17 cellular contexts compared by ENCODE assay signal in genomic region chr2:222088561-222088960, GRCh38.
DNase-seq lines count a peak whose midpoint lies in the region; ATAC-seq and TF ChIP-seq lines count a peak whose summit lies in the region.
"Had no signal": no experiment of that assay in that cellular context is flagged by ENCODE, and none has a peak within 500 bp of the region (broad histone marks: within the 10 kb centered on the region; RNA-seq: fewer than 3 reads in every experiment).

No MANE protein-coding gene starts in this region.

- H3K27me3 ChIP-seq in SK-N-SH (ENCODE audit: insufficient read depth) (no peaks in the 10 kb centered on the region; the same call in 1 of the 2 replicates), H9 (ENCODE audit: insufficient read depth, low read length) (no peaks in the 10 kb centered on the region)

- H2BK12ac ChIP-seq in H9 (ENCODE audit: insufficient read length, low read depth, low read length), result no peak overlapping the region

- no peaks in the 10 kb centered on the region for H3K79me1 ChIP-seq in H9 (ENCODE audit: insufficient read depth, low read depth, low read length, poor library complexity, severe bottlenecking)

- no peak overlapping the region for H2AK5ac ChIP-seq in H9 (ENCODE audit: insufficient read length, low read length)

- no peak overlapping the region for H4K91ac ChIP-seq in H9 (ENCODE audit: insufficient read length, low read depth, low read length)

- H3K4me3 ChIP-seq in SK-N-SH (ENCODE audit: low read depth in 2 of 2, low read length in 1 of 2), result no peak overlapping the region

- WGBS in SK-N-SH (ENCODE audit: low lambda C conversion rate), result 20% methylated on average over 2 of the region's 2 CpGs
- WGBS in H9 (ENCODE audit: extremely low coverage, insufficient read length, low lambda C conversion rate), result no CpG with 5 or more reads among the region's 2 CpGs

- no peaks in the 10 kb centered on the region; a peak in 1 of 5 replicates for H3K9me3 Mint-ChIP-seq in H9
- peaks cover 5% of the 10 kb centered on the region in 2 donors for H3K9me3 Mint-ChIP-seq in effector memory CD8-positive, alpha-beta T cell

- no peaks in the 10 kb centered on the region for H3K23me2 ChIP-seq in H9 (ENCODE audit: insufficient read length, low read depth, low read length, poor library complexity, severe bottlenecking)

- CTCF ChIA-PET in SK-N-SH (lab: Yijun Ruan, JAX), result no interaction called here

- H3K36me3 Mint-ChIP-seq in H9 (ENCODE audit: insufficient read depth in 1 of 3, low read depth in 3 of 3), result no peaks in the 10 kb centered on the region
- no peaks in the 10 kb centered on the region for H3K36me3 Mint-ChIP-seq in effector memory CD8-positive, alpha-beta T cell (ENCODE audit: insufficient read depth)

- H3K4me3 Mint-ChIP-seq in H9, result no peak overlapping the region
- H3K4me3 Mint-ChIP-seq in effector memory CD8-positive, alpha-beta T cell, result no peak overlapping the region
- H3K4me3 Mint-ChIP-seq: B cell; CD4-positive, alpha-beta T cell had no signal

- TF ChIP-seq CTCF in SK-N-SH (IDR thresholded peaks at IDR 0.05) (no peak), H9 (conservative IDR thresholded peaks at IDR 0.05) (no peak)

- H3K4me1 Mint-ChIP-seq in H9, result 0 out of 4 replicates have a peak, but pooled peaks cover 0 to 2% of the 10 kb centered on the region in 2 experiments
- no peaks in the 10 kb centered on the region for H3K4me1 Mint-ChIP-seq in effector memory CD8-positive, alpha-beta T cell (ENCODE audit: low read depth in 2 of 2)
- H3K4me1 Mint-ChIP-seq: B cell had no signal

- no peak overlapping the region for H4K8ac ChIP-seq in H9 (replicated peaks; ENCODE audit: insufficient read length, low read depth, low read length)

- H3K79me2 ChIP-seq in SK-N-SH (ENCODE audit: insufficient read depth) (no peaks in the 10 kb centered on the region), H9 (ENCODE audit: insufficient read depth, low read length) (no peaks in the 10 kb centered on the region)

- H3K9ac ChIP-seq in SK-N-SH (no peak overlapping the region), H9 (ENCODE audit: extremely low read depth, insufficient read length, low read length) (no peak overlapping the region)

- no peaks in the 10 kb centered on the region for H3K36me3 ChIP-seq in SK-N-SH (replicated peaks in 1 of 2; ENCODE audit: control insufficient read depth in 1 of 2, insufficient read depth in 2 of 2, low read length in 1 of 2)

- H3K4me2 ChIP-seq in SK-N-SH (peak overlapping the region; percentile 33; the same call in 1 of the 2 replicates), H9 (ENCODE audit: insufficient read depth, insufficient read length, low read length) (no peak overlapping the region)

- H4K5ac ChIP-seq in H9 (ENCODE audit: insufficient read length, low read depth, low read length), result no peak overlapping the region

- H3K9me3 ChIP-seq in SK-N-SH, result no peaks in the 10 kb centered on the region
- H3K9me3 ChIP-seq in H9 (ENCODE audit: control insufficient read depth, low read depth, low read length), result no peaks in the 10 kb centered on the region

- no peak overlapping the region for H2AFZ ChIP-seq in SK-N-SH (ENCODE audit: low read depth)
- no peak overlapping the region for H2AFZ ChIP-seq in H9 (ENCODE audit: low read length)

- ATAC-seq in SK-N-SH treated with all-trans-retinoic acid at 6 μM for 48 hours, result no peak
- no peak for ATAC-seq in GM21526 (IDR thresholded peaks at IDR 0.05; ENCODE audit: low FRiP score, unreplicated experiment)
- ATAC-seq in effector memory CD8-positive, alpha-beta T cell (replicated peaks), result no peak
- ATAC-seq in HG03045 (IDR thresholded peaks at IDR 0.05; ENCODE audit: unreplicated experiment), result no peak
- ATAC-seq: HCT116 had no signal

- no peaks in the 10 kb centered on the region for H3K9me2 ChIP-seq in SK-N-SH

- TF ChIP-seq RAD21 in SK-N-SH (IDR thresholded peaks at IDR 0.05; ENCODE audit: low read length), result no peak

- H3K23ac ChIP-seq in H9 (ENCODE audit: insufficient read length, low read depth, low read length), result no peak overlapping the region

- no peak for TF ChIP-seq EP300 in SK-N-SH (IDR thresholded peaks at IDR 0.05; ENCODE audit: borderline replicate concordance in 1 of 2, low read depth in 1 of 2, low read length in 1 of 2)

- POLR2A ChIA-PET in SK-N-SH (lab: Yijun Ruan, JAX), result no interaction called here

- H2BK20ac ChIP-seq in H9 (ENCODE audit: low read depth, low read length, poor library complexity, severe bottlenecking), result no peak overlapping the region

- H4K20me1 ChIP-seq in SK-N-SH (ENCODE audit: insufficient read depth) (no peaks in the 10 kb centered on the region), H9 (ENCODE audit: control insufficient read depth, insufficient read depth, insufficient read length) (no peaks in the 10 kb centered on the region)

- no peak overlapping the region for H3T11ph ChIP-seq in H9 (ENCODE audit: low read length)

- H3K27ac Mint-ChIP-seq in H9, result no peak overlapping the region
- H3K27ac Mint-ChIP-seq in effector memory CD8-positive, alpha-beta T cell, result no peak overlapping the region
- H3K27ac Mint-ChIP-seq: B cell; CD4-positive, alpha-beta T cell had no signal

- no peak overlapping the region for H2BK15ac ChIP-seq in H9 (ENCODE audit: low read depth, low read length)

- H3K56ac ChIP-seq in H9 (ENCODE audit: insufficient read length, low read depth, low read length), result no peak overlapping the region

- no peak overlapping the region for H3K14ac ChIP-seq in H9 (ENCODE audit: insufficient read depth, low read length)

- H3K4me1 ChIP-seq in SK-N-SH (ENCODE audit: control insufficient read depth in 1 of 2, insufficient read depth in 2 of 2, low read depth in 1 of 2, low read length in 1 of 2) (peaks cover 0 to 4% of the 10 kb centered on the region in 2 experiments; a peak in 1 of 4 replicates), H9 (ENCODE audit: insufficient read depth, low read length) (no peaks in the 10 kb centered on the region)

- no peak overlapping the region for H3K18ac ChIP-seq in H9 (ENCODE audit: insufficient read length, low read depth, low read length)

- peaks cover 4% of the 10 kb centered on the region for H3F3A ChIP-seq in SK-N-SH (replicated peaks; ENCODE audit: insufficient read depth)

- H2BK5ac ChIP-seq in H9 (ENCODE audit: insufficient read length, low read length), result no peak overlapping the region

- no peak overlapping the region for H2BK120ac ChIP-seq in H9 (ENCODE audit: low read depth, low read length, poor library complexity, severe bottlenecking)

- H3K27ac ChIP-seq in SK-N-SH (ENCODE audit: low read depth in 2 of 2, low read length in 1 of 2) (peak overlapping the region in 1 of 2 experiments; percentile 50; a peak in 1 of 4 replicates), H9 (ENCODE audit: insufficient read length, low read depth, low read length) (no peak overlapping the region)
- H3K27ac ChIP-seq: 22Rv1 had no signal

- H3K4ac ChIP-seq in H9 (ENCODE audit: low read depth, low read length), result no peak overlapping the region

- peaks cover 2% of the 10 kb centered on the region; the same call in 1 of the 2 replicates for H3K27me3 Mint-ChIP-seq in H9 (ENCODE audit: low read depth)
- no peaks in the 10 kb centered on the region for H3K27me3 Mint-ChIP-seq in effector memory CD8-positive, alpha-beta T cell
- H3K27me3 Mint-ChIP-seq: B cell had no signal

- DNase-seq in SK-N-SH (no peak), NCI-H226 (peak; percentile 82), astrocyte of the hippocampus (ENCODE audit: low read depth, low spot score) (peak; percentile 4), H9 (no peak)
- DNase-seq in effector memory CD8-positive, alpha-beta T cell, result no peak
- DNase-seq: ACHN; C1 segment of cervical spinal cord; CD4-positive, alpha-beta T cell; DMS79; GF-D8; IMR-90 had no signal

TF ChIP-seq in SK-N-SH, 30 proteins besides CTCF, POLR2A, EP300 and RAD21 (continues in another document):
- TF ChIP-seq ELF1 (IDR thresholded peaks at IDR 0.05), result no peak

TF ChIP-seq in SK-N-SH treated with all-trans-retinoic acid at 6 μM for 48 hours, 23 proteins besides CTCF, POLR2A, EP300 and RAD21 (continues in another document):
- TF ChIP-seq TSHZ2 (CRISPR knock-in tag; IDR thresholded peaks at IDR 0.05) (no peak), ESRRG (CRISPR knock-in tag; IDR thresholded peaks at IDR 0.05) (no peak), ISL1 (CRISPR knock-in tag; IDR thresholded peaks at IDR 0.05) (no peak), CREB5 (CRISPR knock-in tag; IDR thresholded peaks at IDR 0.05; ENCODE audit: low read depth) (no peak), PPARA (CRISPR knock-in tag; IDR thresholded peaks at IDR 0.05; ENCODE audit: borderline replicate concordance) (no peak), ZNF565 (CRISPR knock-in tag; conservative IDR thresholded peaks at IDR 0.05; ENCODE audit: low read depth) (no peak)

Comparison
In these comparisons a context has a peak if more than half of its experiments do, and no peak if none do; other contexts are left out.
1. DNase-seq: peak in NCI-H226 (single experiment) and astrocyte of the hippocampus (single experiment); none in SK-N-SH (single experiment), H9 (single experiment) and effector memory CD8-positive, alpha-beta T cell (0 of 3).